In genomic region chr10:59906417-59907202, GRCh38 we compare ENCODE assay signal across 8 cellular contexts. TPM values are rescaled to one million over a fixed set of nuclear protein-coding genes. Genes with fewer than 3 reads are reported as not detected.
DNase-seq lines count a peak whose midpoint lies in the region; ATAC-seq and TF ChIP-seq lines count a peak whose summit lies in the region.

TSS of gene CCDC6 (minus strand) at chr10:59906556. CDS start at chr10:59906424, 132 bp downstream.

- WGBS in endodermal cell (ENCODE audit: insufficient coverage in 1 of 2, insufficient read length in 1 of 2), 2 experiments = 0% methylated on average over 11 to 64 of the region's 64 CpGs

- no peaks in the 10 kb centered on the region for H3K27me3 ChIP-seq in HUES48 (ENCODE audit: control insufficient read depth, insufficient read depth, low read length)
- no peaks in the 10 kb centered on the region for H3K27me3 ChIP-seq in NT2/D1 (ENCODE audit: insufficient read depth, insufficient read length)
- H3K27me3 ChIP-seq in endodermal cell (ENCODE audit: control insufficient read depth, insufficient read depth, low read length, poor library complexity, severe bottlenecking) = no peaks in the 10 kb centered on the region

- H3K27ac Mint-ChIP-seq in endodermal cell = peak within 1 kb of the TSS; percentile 99

- DNase-seq in D341Med (ENCODE audit: low spot score) (peak; percentile 97), NT2/D1 (ENCODE audit: low read depth, low spot score) (no peak), endodermal cell (peak; percentile 97), midbrain (lab: John Stamatoyannopoulos, UW) (peak; percentile 94)
- peak; percentile 83 for DNase-seq in activated CD8-positive, alpha-beta memory T cell treated with anti-CD3 and anti-CD28 coated beads, Interleukin-2, amount 50 U/mL, for 1 hour (ENCODE audit: extremely low read depth)
- DNase-seq in stimulated activated CD8-positive, alpha-beta memory T cell treated with anti-CD3 and anti-CD28 coated beads, Interleukin-2, amount 100 ng/mL, for 1 hour (ENCODE audit: low read depth in 2 of 2) = peak; percentile 83 to 92

- ATAC-seq in GM21390 (IDR thresholded peaks at IDR 0.05; ENCODE audit: unreplicated experiment) = peak; percentile 77

- H3K36me3 ChIP-seq in HUES48 (ENCODE audit: control insufficient read depth, insufficient read depth, low read length) (peaks cover 17% of the 10 kb centered on the region; the same call in 1 of the 2 replicates), NT2/D1 (ENCODE audit: insufficient read depth, insufficient read length, low read length) (peaks cover 7% of the 10 kb centered on the region), endodermal cell (ENCODE audit: control insufficient read depth, insufficient read depth, low read length) (no peaks in the 10 kb centered on the region)

- H3K27ac ChIP-seq in HUES48 (ENCODE audit: low read depth, low read length) (peak within 1 kb of the TSS; percentile 98), endodermal cell (ENCODE audit: low read depth, low read length) (peak within 1 kb of the TSS; percentile 50)

- H3K4me1 ChIP-seq in HUES48 (ENCODE audit: control insufficient read depth, insufficient read depth, low read length) = peaks cover 39% of the 10 kb centered on the region
- no peaks in the 10 kb centered on the region for H3K4me1 ChIP-seq in NT2/D1 (ENCODE audit: insufficient read depth, insufficient read length)
- peaks cover 16% of the 10 kb centered on the region for H3K4me1 ChIP-seq in endodermal cell (ENCODE audit: control insufficient read depth, insufficient read depth, low read length)

- H3K9me3 ChIP-seq in HUES48 (ENCODE audit: control insufficient read depth, insufficient read depth, low read length) (no peaks in the 10 kb centered on the region), NT2/D1 (ENCODE audit: insufficient read depth, low read length) (no peaks in the 10 kb centered on the region), endodermal cell (ENCODE audit: control insufficient read depth, low read length) (no peaks in the 10 kb centered on the region)

- peak within 1 kb of the TSS; percentile 90 for H3K9ac ChIP-seq in HUES48 (ENCODE audit: low read depth, low read length)
- H3K9ac ChIP-seq in NT2/D1 (ENCODE audit: insufficient read length, low read depth) = peak within 1 kb of the TSS; percentile 93
- H3K9ac ChIP-seq in endodermal cell (ENCODE audit: extremely low read depth, low read length, poor library complexity, severe bottlenecking) = peak within 1 kb of the TSS; percentile 83

- H3K36me3 Mint-ChIP-seq in endodermal cell (ENCODE audit: low read depth) = no peaks in the 10 kb centered on the region

- peaks cover 38% of the 10 kb centered on the region for H3K4me1 Mint-ChIP-seq in endodermal cell

- H3K9me3 Mint-ChIP-seq in endodermal cell = no peaks in the 10 kb centered on the region

- H3K4me3 ChIP-seq in HUES48 (ENCODE audit: low read depth, low read length) = peak within 1 kb of the TSS; percentile 79
- peak within 1 kb of the TSS; percentile 90 for H3K4me3 ChIP-seq in NT2/D1 (ENCODE audit: insufficient read length, low read depth)
- H3K4me3 ChIP-seq in endodermal cell (ENCODE audit: low read length) = peak within 1 kb of the TSS; percentile 88

- no peaks in the 10 kb centered on the region for H3K27me3 Mint-ChIP-seq in endodermal cell (ENCODE audit: insufficient read depth)

- peak within 1 kb of the TSS; percentile 93 for H3K4me3 Mint-ChIP-seq in endodermal cell

- TF ChIP-seq CTCF in endodermal cell (conservative IDR thresholded peaks at IDR 0.05) = peak; percentile 81

RNA-seq across cellular contexts. Expression of gene CCDC6, which starts in this region (rescaled TPM):
- 10 to 100 TPM; 29.3 to 30.4 TPM for total RNA-seq in endodermal cell
- polyA plus RNA-seq in endodermal cell (2013, experiment 1 of 2) = 28.3 TPM
- 27.9 TPM for polyA plus RNA-seq in endodermal cell (2013, experiment 2 of 2)
